Comparison of ENCODE assay signal across 32 cellular contexts in the genomic region with DNA sequence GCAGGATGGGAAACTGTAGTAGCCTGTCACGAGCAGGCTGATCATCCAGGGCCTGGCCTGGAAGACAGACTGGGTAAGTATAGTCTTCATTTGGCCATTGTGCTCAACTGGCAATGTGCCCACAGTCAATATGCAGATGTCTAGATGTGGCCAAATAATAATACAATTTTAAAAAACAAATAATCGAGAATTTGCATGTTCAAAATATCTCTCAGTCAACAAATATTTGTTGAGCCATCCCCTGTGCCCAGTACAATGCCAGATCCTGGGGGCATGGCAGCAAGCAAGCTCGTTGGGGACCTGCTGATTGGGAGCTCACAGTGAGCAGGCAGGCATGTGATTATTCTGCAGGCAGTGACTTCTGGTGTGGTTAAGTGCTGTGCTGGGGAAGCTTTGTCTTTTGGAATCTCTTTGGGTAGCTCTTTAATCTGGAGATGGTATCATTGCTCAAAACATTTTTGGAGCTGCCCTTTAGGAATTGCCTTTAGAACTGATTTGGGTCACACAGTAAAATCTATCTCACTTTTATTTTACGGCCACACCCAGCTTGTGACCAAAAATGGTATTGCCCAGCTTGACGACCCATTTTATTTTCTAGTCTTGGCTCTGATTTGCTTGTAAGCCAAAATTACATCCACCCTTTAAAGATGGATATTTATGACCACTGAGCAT.
"Had no signal": no experiment of that assay in that cellular context is flagged by ENCODE, and none has a peak within 500 bp of the region (broad histone marks: within the 10 kb centered on the region; RNA-seq: fewer than 3 reads in every experiment).

No MANE protein-coding gene starts in this region.

- H3K36me3 ChIP-seq: adrenal gland, Peyer's patch, SJSA1 had no signal

- H3K4me3 ChIP-seq: adrenal gland, body of pancreas, Peyer's patch, SJSA1 had no signal

- DNase-seq: activated B cell treated with CpG ODN at 0.5 μM for 24 hours; activated CD4-positive, alpha-beta memory T cell treated with anti-CD3 and anti-CD28 coated beads for 36 hours; activated CD4-positive, alpha-beta T cell treated with anti-CD3 and anti-CD28 coated beads for 4 hours; activated CD4-positive, alpha-beta T cell treated with anti-CD3 and anti-CD28 coated beads, Interleukin-2, amount 50 U/mL, for 1 hour; activated CD4-positive, CD25-positive, alpha-beta regulatory T cell treated with anti-CD3 and anti-CD28 coated beads, Interleukin-2, amount 50 U/mL, for 72 hours; activated CD8-positive, alpha-beta memory T cell treated with anti-CD3 and anti-CD28 coated beads, Interleukin-2, amount 50 U/mL, for 4 hours; activated gamma-delta T cell treated with Interleukin-2 at 50 U/mL for 16 hours; activated naive CD4-positive, alpha-beta T cell treated with anti-CD3 and anti-CD28 coated beads for 36 hours; activated T-cell treated with anti-CD3 and anti-CD28 coated beads for 4 hours; activated T-cell treated with anti-CD3 and anti-CD28 coated beads, Interleukin-2, amount 50 U/mL, for 4 hours; adrenal gland; body of pancreas; caudate nucleus; cerebellar nuclear complex; cortex of kidney; Karpas-422; KBM-7; NCI-H1105; NCI-H1417 treated with DMSO at 0.1 percent for 48 hours; NCI-H1694 treated with DMSO at 0.1 percent for 48 hours; NCI-H2029; NCI-H2171; NCI-H446 treated with DMSO at 0.1 percent for 48 hours; NCI-H524; NCI-H774; Peyer's patch; RPMI8226; SHP77 treated with DMSO at 0.1 percent for 48 hours; T-cell; T-helper 17 cell had no signal

- H3K27ac ChIP-seq: adrenal gland, body of pancreas, Peyer's patch, SJSA1, VCaP had no signal

- H3K9me3 ChIP-seq: adrenal gland, body of pancreas, Peyer's patch had no signal

- H3K4me1 ChIP-seq: body of pancreas had no signal
